ENCODE assay signal across 26 cellular contexts in the genomic region with DNA sequence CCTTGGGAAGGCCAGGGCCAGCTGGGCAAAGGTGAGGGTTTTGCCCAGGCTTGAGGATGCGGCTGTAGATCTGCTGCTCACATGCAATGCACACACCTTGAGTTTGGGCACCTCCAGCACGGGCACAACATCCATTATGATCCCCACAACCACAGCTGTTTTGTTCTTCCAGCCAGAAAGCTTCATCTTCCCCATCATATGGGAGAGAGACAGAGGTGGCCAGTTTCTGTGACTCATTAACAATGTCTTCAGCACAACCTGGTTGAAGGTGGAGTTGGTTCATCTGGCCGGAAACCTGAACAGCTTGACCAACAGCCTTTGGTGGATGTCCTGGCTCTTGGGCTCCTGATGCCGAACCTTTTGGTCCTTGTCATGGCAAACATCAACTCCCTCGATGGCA.
"Had no signal": no experiment of that assay in that cellular context is flagged by ENCODE, and none has a peak within 500 bp of the region (broad histone marks: within the 10 kb centered on the region; RNA-seq: fewer than 3 reads in every experiment).

No MANE protein-coding gene starts in this region.

- H3K27me3 ChIP-seq: ascending aorta had no signal

- H3K36me3 ChIP-seq: adrenal gland, ascending aorta, gastrocnemius medialis had no signal

- DNase-seq: activated CD4-positive, alpha-beta T cell treated with anti-CD3 and anti-CD28 coated beads, Interleukin-2, amount 10 ng/mL, durations not matched to agents 7 days and 5 days; activated CD4-positive, CD25-positive, alpha-beta regulatory T cell treated with anti-CD3 and anti-CD28 coated beads, Interleukin-2, amount 50 U/mL, for 72 hours; activated naive CD4-positive, alpha-beta T cell treated with anti-CD3 and anti-CD28 coated beads for 36 hours; activated naive CD8-positive, alpha-beta T cell treated with anti-CD3 and anti-CD28 coated beads for 36 hours; activated T-cell treated with anti-CD3 and anti-CD28 coated beads, Interleukin-2, amount 50 U/mL, for 1 hour; adrenal gland; effector memory CD8-positive, alpha-beta T cell; erythroblast; gastrocnemius medialis; glutamatergic neuron; naive thymus-derived CD8-positive, alpha-beta T cell; stimulated activated CD4-positive, alpha-beta T cell treated with anti-CD3 and anti-CD28 coated beads, Interleukin-4, amount 100 ng/mL, for 4 hours; stimulated activated CD8-positive, alpha-beta memory T cell treated with anti-CD3 and anti-CD28 coated beads, Interleukin-4, amount 100 ng/mL, for 48 hours; stimulated activated naive CD8-positive, alpha-beta T cell treated with anti-CD3 and anti-CD28 coated beads, Interleukin-15, amount 100 ng/mL, for 72 hours; substantia nigra; T-helper 17 cell had no signal

- H3K36me3 Mint-ChIP-seq: activated naive CD8-positive, alpha-beta T cell treated with anti-CD3 and anti-CD28 coated beads for 36 hours; brain; memory B cell; naive thymus-derived CD8-positive, alpha-beta T cell; stimulated activated memory B cell treated with anti-CD40 and anti-IgM and Interleukin-4, amounts not matched to agents 10 μg/mL and 1 μg/mL and 100 μg/mL, for 72 hours had no signal

- FAIRE-seq: small intestine had no signal

- H3K9me3 ChIP-seq: adrenal gland, ascending aorta, gastrocnemius medialis had no signal

- H3K4me3 Mint-ChIP-seq: activated CD4-positive, alpha-beta T cell treated with anti-CD3 and anti-CD28 coated beads, Interleukin-2, amount 10 ng/mL, durations not matched to agents 7 days and 5 days; activated naive CD4-positive, alpha-beta T cell treated with anti-CD3 and anti-CD28 coated beads for 36 hours; activated naive CD8-positive, alpha-beta T cell treated with anti-CD3 and anti-CD28 coated beads for 36 hours; activated T-helper 1 cell treated with anti-CD3 and anti-CD28 coated beads, Interleukin-12 subunit alpha, Interleukin-12 subunit beta, Interleukin-2, Interleukin-4 antibody, amounts not matched to agents 30 ng/mL and 10 ng/mL and 1 ng/mL, durations not matched to agents 14 hours and 24 hours and 36 hours; brain; effector memory CD8-positive, alpha-beta T cell; memory B cell; naive thymus-derived CD8-positive, alpha-beta T cell; stimulated activated memory B cell treated with anti-CD40 and anti-IgM and Interleukin-4, amounts not matched to agents 10 μg/mL and 1 μg/mL and 100 μg/mL, for 72 hours; stimulated activated naive CD8-positive, alpha-beta T cell treated with anti-CD3 and anti-CD28 coated beads, Interleukin-15, amount 100 ng/mL, for 72 hours; T-helper 17 cell; type B pancreatic cell had no signal

- H3K4me3 ChIP-seq: adrenal gland, ascending aorta, coronary artery, gastrocnemius medialis had no signal

- H3K9me3 Mint-ChIP-seq: activated CD4-positive, alpha-beta T cell treated with anti-CD3 and anti-CD28 coated beads, Interleukin-2, amount 10 ng/mL, durations not matched to agents 7 days and 5 days; activated naive CD4-positive, alpha-beta T cell treated with anti-CD3 and anti-CD28 coated beads for 36 hours; activated T-helper 1 cell treated with anti-CD3 and anti-CD28 coated beads, Interleukin-12 subunit alpha, Interleukin-12 subunit beta, Interleukin-2, Interleukin-4 antibody, amounts not matched to agents 30 ng/mL and 10 ng/mL and 1 ng/mL, durations not matched to agents 14 hours and 24 hours and 36 hours; brain; effector memory CD8-positive, alpha-beta T cell; memory B cell; naive thymus-derived CD8-positive, alpha-beta T cell; stimulated activated memory B cell treated with anti-CD40 and anti-IgM and Interleukin-4, amounts not matched to agents 10 μg/mL and 1 μg/mL and 100 μg/mL, for 72 hours; stimulated activated naive CD8-positive, alpha-beta T cell treated with anti-CD3 and anti-CD28 coated beads, Interleukin-15, amount 100 ng/mL, for 72 hours had no signal

- H3K27ac ChIP-seq: adrenal gland, ascending aorta, coronary artery, gastrocnemius medialis had no signal

- H3K4me1 ChIP-seq: adrenal gland, ascending aorta, gastrocnemius medialis had no signal

- H3K27ac Mint-ChIP-seq: activated CD4-positive, alpha-beta T cell treated with anti-CD3 and anti-CD28 coated beads, Interleukin-2, amount 10 ng/mL, durations not matched to agents 7 days and 5 days; activated naive CD4-positive, alpha-beta T cell treated with anti-CD3 and anti-CD28 coated beads for 36 hours; activated naive CD8-positive, alpha-beta T cell treated with anti-CD3 and anti-CD28 coated beads for 36 hours; activated T-helper 1 cell treated with anti-CD3 and anti-CD28 coated beads, Interleukin-12 subunit alpha, Interleukin-12 subunit beta, Interleukin-2, Interleukin-4 antibody, amounts not matched to agents 30 ng/mL and 10 ng/mL and 1 ng/mL, durations not matched to agents 14 hours and 24 hours and 36 hours; brain; memory B cell; stimulated activated memory B cell treated with anti-CD40 and anti-IgM and Interleukin-4, amounts not matched to agents 10 μg/mL and 1 μg/mL and 100 μg/mL, for 72 hours; stimulated activated naive CD8-positive, alpha-beta T cell treated with anti-CD3 and anti-CD28 coated beads, Interleukin-15, amount 100 ng/mL, for 72 hours; type B pancreatic cell had no signal

- ATAC-seq: effector memory CD8-positive, alpha-beta T cell; gastrocnemius medialis; naive thymus-derived CD8-positive, alpha-beta T cell; sciatic nerve; SK-N-SH treated with all-trans-retinoic acid at 6 μM for 48 hours; stimulated activated memory B cell treated with anti-CD40 and anti-IgM and Interleukin-4, amounts not matched to agents 10 μg/mL and 1 μg/mL and 100 μg/mL, for 72 hours; stimulated activated naive CD8-positive, alpha-beta T cell treated with anti-CD3 and anti-CD28 coated beads, Interleukin-15, amount 100 ng/mL, for 72 hours; T-helper 17 cell had no signal
